13 cellular contexts compared by ENCODE assay signal in genomic region chr16:16092925-16093624, GRCh38.
DNase-seq lines count a peak whose midpoint lies in the region; ATAC-seq and TF ChIP-seq lines count a peak whose summit lies in the region.
"Had no signal": no experiment of that assay in that cellular context is flagged by ENCODE, and none has a peak within 500 bp of the region (broad histone marks: within the 10 kb centered on the region; RNA-seq: fewer than 3 reads in every experiment).

No MANE protein-coding gene starts in this region.

- H3K4me1 Mint-ChIP-seq in GM23338 (peaks cover 13% of the 10 kb centered on the region; the same call in 2 of the 3 replicates), progenitor cell of endocrine pancreas (ENCODE audit: low read depth) (no peaks in the 10 kb centered on the region)
- H3K4me1 Mint-ChIP-seq in activated T-helper 17 cell treated with anti-CD3 and anti-CD28 coated beads, Interleukin-2, amount 50 U/mL, for 72 hours: peaks cover 4% of the 10 kb centered on the region
- H3K4me1 Mint-ChIP-seq: activated CD4-positive, alpha-beta T cell treated with anti-CD3 and anti-CD28 coated beads, Interleukin-2, amount 10 ng/mL, durations not matched to agents 7 days and 5 days; natural killer cell had no signal

- no peaks in the 10 kb centered on the region for H3F3A ChIP-seq in GM23338 (replicated peaks; ENCODE audit: low read depth)

- no peak for TF ChIP-seq POLR2A in esophagus muscularis mucosa (IDR thresholded peaks at IDR 0.05; ENCODE audit: low read depth)

- H3K27ac Mint-ChIP-seq in GM23338 (peak overlapping the region; percentile 43; the same call in 1 of the 2 replicates), progenitor cell of endocrine pancreas (peak overlapping the region; percentile 71)
- H3K27ac Mint-ChIP-seq in activated T-helper 17 cell treated with anti-CD3 and anti-CD28 coated beads, Interleukin-2, amount 50 U/mL, for 72 hours: no peak overlapping the region
- H3K27ac Mint-ChIP-seq: activated CD4-positive, alpha-beta T cell treated with anti-CD3 and anti-CD28 coated beads, Interleukin-2, amount 10 ng/mL, durations not matched to agents 7 days and 5 days; IgD-negative memory B cell; natural killer cell had no signal

- H3K36me3 Mint-ChIP-seq in GM23338 (ENCODE audit: low read depth) (peaks cover 54% of the 10 kb centered on the region), progenitor cell of endocrine pancreas (ENCODE audit: insufficient read depth) (peaks cover 13% of the 10 kb centered on the region)
- peaks cover 100% of the 10 kb centered on the region for H3K36me3 Mint-ChIP-seq in activated T-helper 17 cell treated with anti-CD3 and anti-CD28 coated beads, Interleukin-2, amount 50 U/mL, for 72 hours (ENCODE audit: low read depth)
- H3K36me3 Mint-ChIP-seq: natural killer cell had no signal

- intact Hi-C loops in esophagus muscularis mucosa (cut with DNase I): no loop called here

- 34% methylated on average over 9 of the region's 9 CpGs for WGBS in esophagus muscularis mucosa

- TF ChIP-seq CTCF in GM23338 (conservative IDR thresholded peaks at IDR 0.05; ENCODE audit: low read depth in 2 of 2): no peak
- TF ChIP-seq CTCF in esophagus muscularis mucosa (IDR thresholded peaks at IDR 0.05): no peak
- no peak for TF ChIP-seq CTCF in progenitor cell of endocrine pancreas (IDR thresholded peaks at IDR 0.05; ENCODE audit: unreplicated experiment)

- H3K27me3 ChIP-seq in GM23338 (ENCODE audit: insufficient read depth) (no peaks in the 10 kb centered on the region), esophagus muscularis mucosa (no peaks in the 10 kb centered on the region)

- H3K4me3 ChIP-seq in GM23338 (no peak overlapping the region), esophagus muscularis mucosa (no peak overlapping the region)

- H3K27me3 Mint-ChIP-seq in GM23338 (ENCODE audit: insufficient read depth, low read depth, poor library complexity) (no peaks in the 10 kb centered on the region), progenitor cell of endocrine pancreas (no peaks in the 10 kb centered on the region)
- H3K27me3 Mint-ChIP-seq in activated T-helper 17 cell treated with anti-CD3 and anti-CD28 coated beads, Interleukin-2, amount 50 U/mL, for 72 hours: no peaks in the 10 kb centered on the region
- H3K27me3 Mint-ChIP-seq: activated CD4-positive, alpha-beta T cell treated with anti-CD3 and anti-CD28 coated beads, Interleukin-2, amount 10 ng/mL, durations not matched to agents 7 days and 5 days; IgD-negative memory B cell had no signal

- TF ChIP-seq EP300 in esophagus muscularis mucosa (IDR thresholded peaks at IDR 0.05): no peak

- H3K9me3 ChIP-seq in esophagus muscularis mucosa: no peaks in the 10 kb centered on the region

- H3K36me3 ChIP-seq in GM23338 (ENCODE audit: insufficient read depth) (0 out of 2 replicates have a peak, but pooled peaks cover under 1% of the 10 kb centered on the region), esophagus muscularis mucosa (peaks cover 19 to 59% (median 45%) of the 10 kb centered on the region in 4 donors)

- ATAC-seq in GM23338 (no peak), GM19397 (IDR thresholded peaks at IDR 0.05; ENCODE audit: unreplicated experiment) (no peak)
- no peak for ATAC-seq in activated T-helper 17 cell treated with anti-CD3 and anti-CD28 coated beads, Interleukin-2, amount 50 U/mL, for 72 hours (replicated peaks)
- ATAC-seq: activated naive CD4-positive, alpha-beta T cell treated with anti-CD3 and anti-CD28 coated beads, Interleukin-2, amount 50 U/mL, for 72 hours; natural killer cell had no signal

- H3K9me3 Mint-ChIP-seq in GM23338 (no peaks in the 10 kb centered on the region), progenitor cell of endocrine pancreas (ENCODE audit: low read depth) (no peaks in the 10 kb centered on the region)
- no peaks in the 10 kb centered on the region for H3K9me3 Mint-ChIP-seq in activated T-helper 17 cell treated with anti-CD3 and anti-CD28 coated beads, Interleukin-2, amount 50 U/mL, for 72 hours
- H3K9me3 Mint-ChIP-seq: activated CD4-positive, alpha-beta T cell treated with anti-CD3 and anti-CD28 coated beads, Interleukin-2, amount 10 ng/mL, durations not matched to agents 7 days and 5 days; activated naive CD4-positive, alpha-beta T cell treated with anti-CD3 and anti-CD28 coated beads, Interleukin-2, amount 50 U/mL, for 72 hours; IgD-negative memory B cell; natural killer cell had no signal

- H3K79me2 ChIP-seq in GM23338 (replicated peaks; ENCODE audit: insufficient read depth): peaks cover 3% of the 10 kb centered on the region

- no peak overlapping the region for H2AFZ ChIP-seq in GM23338

- DNase-seq in GM23338 (ENCODE audit: low spot score): no peak
- DNase-seq in NCI-H2196 treated with DMSO at 0.1 percent for 48 hours (lab: John Stamatoyannopoulos, UW; ENCODE audit: unreplicated experiment): peak; percentile 31
- DNase-seq in esophagus muscularis mucosa (ENCODE audit: extremely low spot score): no peak
- no peak for DNase-seq in progenitor cell of endocrine pancreas (ENCODE audit: low spot score, unreplicated experiment)
- DNase-seq in NOMO-1 treated with dmso at 0.1 percent for 144 hours (lab: John Stamatoyannopoulos, UW; ENCODE audit: unreplicated experiment): no peak
- DNase-seq in AG08395 (ENCODE audit: low spot score): no peak
- DNase-seq: activated CD4-positive, alpha-beta T cell treated with anti-CD3 and anti-CD28 coated beads, Interleukin-2, amount 10 ng/mL, durations not matched to agents 7 days and 5 days; DMS53; natural killer cell had no signal

- H3K4me2 ChIP-seq in GM23338: no peak overlapping the region

- no peak overlapping the region for H3K4me3 Mint-ChIP-seq in GM23338
- H3K4me3 Mint-ChIP-seq in progenitor cell of endocrine pancreas (ENCODE audit: low read depth): no peak overlapping the region
- H3K4me3 Mint-ChIP-seq in activated T-helper 17 cell treated with anti-CD3 and anti-CD28 coated beads, Interleukin-2, amount 50 U/mL, for 72 hours: no peak overlapping the region
- H3K4me3 Mint-ChIP-seq: activated CD4-positive, alpha-beta T cell treated with anti-CD3 and anti-CD28 coated beads, Interleukin-2, amount 10 ng/mL, durations not matched to agents 7 days and 5 days; IgD-negative memory B cell; natural killer cell had no signal

- H3K9me2 ChIP-seq in GM23338 (ENCODE audit: insufficient read depth): no peaks in the 10 kb centered on the region

- H4K20me1 ChIP-seq in GM23338 (replicated peaks; ENCODE audit: insufficient read depth): peaks cover 6% of the 10 kb centered on the region

- no peaks in the 10 kb centered on the region for H3K4me1 ChIP-seq in GM23338 (ENCODE audit: insufficient read depth)
- peaks cover 25 to 99% (median 93%) of the 10 kb centered on the region in 4 donors for H3K4me1 ChIP-seq in esophagus muscularis mucosa

- H3K27ac ChIP-seq in GM23338 (ENCODE audit: low read depth) (peak overlapping the region; percentile 42; the same call in 1 of the 2 replicates), esophagus muscularis mucosa (replicated peaks in 1 of 4) (peak overlapping the region; percentile 87 to 90 (median 88))
